Comparison of ENCODE assay signal across 15 cellular contexts in the genomic region with DNA sequence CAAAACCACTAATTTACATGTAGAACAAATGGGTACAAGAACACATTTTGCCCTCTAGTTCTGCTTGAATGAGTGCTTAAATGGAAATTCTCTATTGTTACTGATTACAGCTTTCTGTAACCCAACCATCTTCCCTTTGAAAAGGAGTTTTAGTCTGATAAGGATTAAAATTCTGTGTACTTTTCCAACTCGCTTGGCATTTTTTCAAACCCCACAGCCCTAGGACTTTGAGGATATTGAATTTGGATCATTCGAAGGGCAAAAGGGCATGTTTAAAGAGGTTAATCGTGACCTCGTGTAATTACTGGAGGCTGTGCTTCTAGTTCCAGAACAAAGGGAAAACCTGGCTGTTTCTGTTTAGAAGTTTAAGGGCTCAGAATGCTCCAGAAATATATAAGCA.
DNase-seq lines count a peak whose midpoint lies in the region; ATAC-seq and TF ChIP-seq lines count a peak whose summit lies in the region.
"Had no signal": no experiment of that assay in that cellular context is flagged by ENCODE, and none has a peak within 500 bp of the region (broad histone marks: within the 10 kb centered on the region; RNA-seq: fewer than 3 reads in every experiment).

No MANE protein-coding gene starts in this region.

- ATAC-seq in gastrocnemius medialis (no peak), GM18858 (IDR thresholded peaks at IDR 0.05; ENCODE audit: unreplicated experiment) (no peak), HG03439 (IDR thresholded peaks at IDR 0.05; ENCODE audit: unreplicated experiment) (no peak)
- ATAC-seq: CD8-positive, alpha-beta T cell; GM12878 had no signal

- H3K27me3 ChIP-seq in gastrocnemius medialis: no peaks in the 10 kb centered on the region
- H3K27me3 ChIP-seq: BLaER1 treated with 17β-estradiol and CSF1 and Interleukin-3, amounts not matched to agents 10 nM and 100 nM had no signal

- DNase-seq in NCI-H146 (lab: John Stamatoyannopoulos, UW): peak; percentile 70
- DNase-seq in NCI-H748 treated with DMSO at 0.1 percent for 48 hours (lab: John Stamatoyannopoulos, UW): peak; percentile 26
- DNase-seq in mucosa of gallbladder (ENCODE audit: low spot score): peak; percentile 41
- no peak for DNase-seq in gastrocnemius medialis
- no peak for DNase-seq in activated CD4-positive, CD25-positive, alpha-beta regulatory T cell (lab: John Stamatoyannopoulos, UW)
- DNase-seq: Calu3; CD8-positive, alpha-beta T cell; DND-41; EL; H9 had no signal

- in situ Hi-C loops in gastrocnemius medialis (cut with MboI; ENCODE audit: low sequenced_read_pairs in 4 of 4): no loop called here

- intact Hi-C loops in gastrocnemius medialis (cut with DNase I; ENCODE audit: low total_unique reads): loop anchor here (10.0 kb wide), 1 partner anchor 54 kb away; no protein-coding TSS in a partner anchor

- no peaks in the 10 kb centered on the region for H3K36me3 ChIP-seq in gastrocnemius medialis
- H3K36me3 ChIP-seq: BLaER1 treated with 17β-estradiol and CSF1 and Interleukin-3, amounts not matched to agents 10 nM and 100 nM had no signal

- peak overlapping the region in 3 of 4 donors; percentile 22 to 48 (median 46) for H3K27ac ChIP-seq in gastrocnemius medialis
- H3K27ac ChIP-seq: BLaER1 treated with 17β-estradiol and CSF1 and Interleukin-3, amounts not matched to agents 10 nM and 100 nM; HL-60 had no signal

- no peak for TF ChIP-seq POLR2A in gastrocnemius medialis (IDR thresholded peaks at IDR 0.05)

- TF ChIP-seq CTCF in gastrocnemius medialis (IDR thresholded peaks at IDR 0.05 in 4 of 5, conservative IDR thresholded peaks at IDR 0.05 in 1 of 5): no peak

- no peak overlapping the region for H3K4me3 ChIP-seq in gastrocnemius medialis
- H3K4me3 ChIP-seq: BLaER1 treated with 17β-estradiol and CSF1 and Interleukin-3, amounts not matched to agents 10 nM and 100 nM; GM12878 had no signal

- no peaks in the 10 kb centered on the region for H3K4me1 ChIP-seq in gastrocnemius medialis
- H3K4me1 ChIP-seq: BLaER1 treated with 17β-estradiol and CSF1 and Interleukin-3, amounts not matched to agents 10 nM and 100 nM had no signal

- H3K9me3 ChIP-seq in gastrocnemius medialis: no peaks in the 10 kb centered on the region
- H3K9me3 ChIP-seq: BLaER1 treated with 17β-estradiol and CSF1 and Interleukin-3, amounts not matched to agents 10 nM and 100 nM had no signal

Comparison
In these comparisons a context has a peak if more than half of its experiments do, and no peak if none do; other contexts are left out.
1. DNase-seq: peak in NCI-H146 (single experiment), NCI-H748 treated with DMSO at 0.1 percent for 48 hours (single experiment) and mucosa of gallbladder (single experiment); none in gastrocnemius medialis (0 of 2) and activated CD4-positive, CD25-positive, alpha-beta regulatory T cell (0 of 4).